Comparison of ENCODE assay signal across 8 cellular contexts in genomic region chrX:15675490-15675921, GRCh38. TPM values are rescaled to one million over a fixed set of nuclear protein-coding genes. Genes with fewer than 3 reads are reported as not detected.
DNase-seq lines count a peak whose midpoint lies in the region; ATAC-seq and FAIRE-seq lines count a peak whose summit lies in the region.

No MANE protein-coding gene starts in this region.

- H3K4me3 ChIP-seq in Karpas-422 (ENCODE audit: low read length): peak overlapping the region; percentile 87

- FAIRE-seq in urothelium cell line (lab: Jason Lieb, UNC): no peak

- H3K36me3 ChIP-seq in Karpas-422 (ENCODE audit: insufficient read depth, low read length): 0 out of 2 replicates have a peak, but pooled peaks cover 15% of the 10 kb centered on the region

- peaks cover 11% of the 10 kb centered on the region; the same call in 1 of the 2 replicates for H4K20me1 ChIP-seq in Karpas-422 (ENCODE audit: insufficient read depth, low read depth, low read length)

- H2AFZ ChIP-seq in Karpas-422 (ENCODE audit: low read length): peak overlapping the region; percentile 95; the same call in 1 of the 2 replicates

- peak overlapping the region; percentile 82 for H3K27ac ChIP-seq in Karpas-422 (ENCODE audit: low read length)

- H3K9me3 ChIP-seq in Karpas-422 (ENCODE audit: low read length): no peaks in the 10 kb centered on the region

- no peaks in the 10 kb centered on the region for H3K27me3 ChIP-seq in Karpas-422 (ENCODE audit: low read length)

- peaks cover 50% of the 10 kb centered on the region for H3K79me2 ChIP-seq in Karpas-422 (ENCODE audit: low read length)

- peak overlapping the region; percentile 85 for H3K9ac ChIP-seq in Karpas-422 (ENCODE audit: low read length)

- peak; percentile 90 for DNase-seq in GDM1 (lab: John Stamatoyannopoulos, UW)
- DNase-seq in Karpas-422: peak; percentile 96
- peak; percentile 85 for DNase-seq in RPMI8226
- peak; percentile 86 for DNase-seq in activated naive CD4-positive, alpha-beta T cell treated with anti-CD3 and anti-CD28 coated beads, Interleukin-2, amount 50 U/mL, for 16 hours
- peak; percentile 89 for DNase-seq in left cardiac atrium
- DNase-seq in putamen (ENCODE audit: low spot score): peak; percentile 82
- peak; percentile 50 for DNase-seq in urothelium cell line (ENCODE audit: low spot score)

- intact Hi-C loops in left cardiac atrium (cut with DNase I): no loop called here

- peaks cover 36% of the 10 kb centered on the region for H3K4me1 ChIP-seq in Karpas-422 (ENCODE audit: low read length)

- no peaks in the 10 kb centered on the region for H3K9me2 ChIP-seq in Karpas-422 (replicated peaks; ENCODE audit: insufficient read depth, low read length)

- peak overlapping the region; percentile 88 for H3K4me2 ChIP-seq in Karpas-422 (ENCODE audit: low read depth, low read length, poor library complexity, severe bottlenecking)

- ATAC-seq in GM21786 (IDR thresholded peaks at IDR 0.05; ENCODE audit: unreplicated experiment) (peak; percentile 66), left cardiac atrium (peak; percentile 79 to 86)

RNA-seq across cellular contexts. Expression of gene CLTRN, which starts 10.9 kb away (rescaled TPM):
- total RNA-seq in Karpas-422 (2014; rRNA removed; shearing (Covaris generic); ENCODE audit: low replicate concordance): 0.18 and 0.86 TPM in 2 replicates
- under 1 TPM; 0.31 to 0.53 TPM for total RNA-seq in left cardiac atrium

Comparison
In these comparisons a context has a peak if more than half of its experiments do, and no peak if none do; other contexts are left out.
1. Peak in every context shown above with its lines: DNase-seq, ATAC-seq, H3K4me3 ChIP-seq and H3K27ac ChIP-seq.